ENCODE assay signal across 8 cellular contexts in the genomic region with DNA sequence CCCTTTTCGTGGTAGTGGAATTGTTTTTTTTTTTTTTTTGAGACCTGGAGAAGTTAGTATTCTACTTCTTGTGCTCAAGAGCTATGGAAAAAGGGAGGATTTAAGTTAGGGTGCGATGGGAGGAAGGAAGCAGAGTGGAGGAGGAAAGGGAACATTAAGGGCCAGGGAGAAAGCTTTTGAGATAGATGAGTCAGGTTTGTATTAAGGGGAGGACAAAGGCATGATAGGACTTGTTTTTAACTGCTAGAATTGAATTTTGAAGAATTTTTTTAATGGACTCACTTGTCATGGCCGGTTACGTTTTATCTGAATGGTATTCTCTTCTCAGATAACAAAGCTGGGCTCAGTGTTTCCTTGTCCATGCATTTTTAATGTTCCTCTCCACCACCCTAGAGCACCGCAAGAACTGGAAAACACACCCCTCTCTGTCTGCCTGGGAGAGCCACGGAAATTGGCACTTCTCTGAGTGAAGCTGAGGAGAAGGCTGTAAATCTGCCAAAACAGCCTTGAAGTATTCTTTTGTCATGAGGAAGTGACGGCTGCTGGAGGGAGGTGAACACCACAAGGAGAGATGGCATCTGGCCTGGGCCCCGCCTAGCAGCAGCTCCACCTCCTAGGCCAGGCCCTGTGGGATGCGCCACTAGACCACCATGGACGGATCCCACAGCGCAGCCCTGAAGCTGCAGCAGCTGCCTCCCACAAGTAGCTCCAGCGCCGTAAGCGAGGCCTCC. TPM values are rescaled to one million over a fixed set of nuclear protein-coding genes. Genes with fewer than 3 reads are reported as not detected.
DNase-seq lines count a peak whose midpoint lies in the region; ATAC-seq and TF ChIP-seq lines count a peak whose summit lies in the region.

No MANE protein-coding gene starts in this region.

- H3K9me3 ChIP-seq in HAP-1 (no peaks in the 10 kb centered on the region), colonic mucosa (no peaks in the 10 kb centered on the region)

- ATAC-seq in GM19397 (IDR thresholded peaks at IDR 0.05; ENCODE audit: unreplicated experiment) = no peak
- ATAC-seq in GM21825 (IDR thresholded peaks at IDR 0.05; ENCODE audit: unreplicated experiment) = no peak

- H3K9ac ChIP-seq in colonic mucosa (ENCODE audit: low read depth in 2 of 2, low read length in 2 of 2) = peak overlapping the region in 1 of 2 donors; percentile 54

- no peaks in the 10 kb centered on the region for H3K27me3 ChIP-seq in HAP-1 (ENCODE audit: low read depth)
- H3K27me3 ChIP-seq in colonic mucosa = no peaks in the 10 kb centered on the region

- H3K4me1 ChIP-seq in HAP-1 = peaks cover 17% of the 10 kb centered on the region
- peaks cover 9% of the 10 kb centered on the region for H3K4me1 ChIP-seq in colonic mucosa

- DNase-seq in HAP-1 (ENCODE audit: low spot score in 2 of 2) = peak; percentile 42 to 65
- peak; percentile 22 for DNase-seq in NCI-H446 treated with DMSO at 0.1 percent for 48 hours (lab: John Stamatoyannopoulos, UW)
- DNase-seq in colonic mucosa = peak; percentile 83
- peak; percentile 38 for DNase-seq in renal cortical epithelial cell (ENCODE audit: low read depth)
- no peak for DNase-seq in stimulated activated CD4-positive, alpha-beta T cell treated with anti-CD3 and anti-CD28 coated beads, Interleukin-2, amount 100 ng/mL, for 48 hours
- DNase-seq in T1000 (lab: John Stamatoyannopoulos, UW) = no peak

- H3K4me3 ChIP-seq in HAP-1 (no peak overlapping the region), colonic mucosa (no peak overlapping the region)

- no peaks in the 10 kb centered on the region for H3K36me3 ChIP-seq in HAP-1 (replicated peaks)
- no peaks in the 10 kb centered on the region for H3K36me3 ChIP-seq in colonic mucosa

- no peak for TF ChIP-seq CTCF in colonic mucosa (IDR thresholded peaks at IDR 0.05)

- intact Hi-C loops in colonic mucosa (cut with DNase I) = no loop called here

- peak overlapping the region; percentile 37 for H3K27ac ChIP-seq in colonic mucosa

- in situ Hi-C loops in HAP-1 (cut with MboI; ENCODE audit: low sequenced_read_pairs) = no loop called here

RNA-seq across cellular contexts. Expression of gene NIPAL3, which starts 3.5 kb away (rescaled TPM):
- total RNA-seq in colonic mucosa = 10 to 100 TPM; 41.3 to 45.2 TPM
- 60.4 and 95.8 TPM in 2 replicates for total RNA-seq in renal cortical epithelial cell

RNA-seq across cellular contexts. Expression of gene STPG1, which starts 5.5 kb away (rescaled TPM):
- 10 to 100 TPM; 13.6 to 18.4 TPM for total RNA-seq in colonic mucosa
- 3.6 and 9.9 TPM in 2 replicates for total RNA-seq in renal cortical epithelial cell

Comparison
In these comparisons a context has a peak if more than half of its experiments do, and no peak if none do; other contexts are left out.
1. DNase-seq: peak in HAP-1 (2 of 2), NCI-H446 treated with DMSO at 0.1 percent for 48 hours (single experiment), colonic mucosa (single experiment) and renal cortical epithelial cell (single experiment); none in stimulated activated CD4-positive, alpha-beta T cell treated with anti-CD3 and anti-CD28 coated beads, Interleukin-2, amount 100 ng/mL, for 48 hours (0 of 2) and T1000 (single experiment).